16 cellular contexts compared by ENCODE assay signal in the genomic region with DNA sequence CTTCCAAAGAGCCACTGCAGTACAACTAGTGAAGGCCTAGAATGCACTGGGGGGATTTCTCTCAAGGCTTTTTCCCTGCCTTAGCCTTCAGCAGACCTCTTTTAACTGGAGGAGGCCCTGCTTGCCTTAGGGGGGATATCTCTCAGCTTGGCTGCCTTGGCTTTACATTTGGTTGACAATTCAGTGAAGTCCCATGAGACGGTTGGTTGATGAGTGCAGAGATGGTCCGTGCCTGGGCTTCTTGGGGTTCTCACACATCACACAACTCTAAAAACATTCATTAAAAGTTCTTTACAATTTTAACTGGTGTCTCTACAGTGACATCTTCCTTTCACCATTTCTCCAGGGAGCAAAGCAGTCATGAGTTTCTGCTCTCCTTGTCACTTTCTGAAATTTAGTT.
DNase-seq lines count a peak whose midpoint lies in the region; ATAC-seq and TF ChIP-seq lines count a peak whose summit lies in the region.
"Had no signal": no experiment of that assay in that cellular context is flagged by ENCODE, and none has a peak within 500 bp of the region (broad histone marks: within the 10 kb centered on the region; RNA-seq: fewer than 3 reads in every experiment).

No MANE protein-coding gene starts in this region.

- no peaks in the 10 kb centered on the region for H3K27me3 Mint-ChIP-seq in mesothelial cell of epicardium (ENCODE audit: low read depth)

- TF ChIP-seq CTCF in heart left ventricle (IDR thresholded peaks at IDR 0.05) (no peak), mesothelial cell of epicardium (IDR thresholded peaks at IDR 0.05; ENCODE audit: unreplicated experiment) (no peak)

- no peak for TF ChIP-seq POLR2A in heart left ventricle (IDR thresholded peaks at IDR 0.05)

- H3K4me3 ChIP-seq in heart left ventricle = no peak overlapping the region
- H3K4me3 ChIP-seq: HAP-1 had no signal

- H3K9me3 Mint-ChIP-seq in mesothelial cell of epicardium = peaks cover 13% of the 10 kb centered on the region

- ATAC-seq in Right ventricle myocardium inferior = peak; percentile 10
- no peak for ATAC-seq in heart left ventricle
- peak; percentile 41 for ATAC-seq in SK-N-SH treated with all-trans-retinoic acid at 6 μM for 48 hours
- no peak for ATAC-seq in HG03432 (IDR thresholded peaks at IDR 0.05; ENCODE audit: unreplicated experiment)
- no peak for ATAC-seq in GM18858 (IDR thresholded peaks at IDR 0.05; ENCODE audit: unreplicated experiment)
- no peak for ATAC-seq in HG03025 (IDR thresholded peaks at IDR 0.05; ENCODE audit: low FRiP score, unreplicated experiment)

- H3K27ac ChIP-seq in heart left ventricle = no peak overlapping the region
- H3K27ac ChIP-seq: C4-2B had no signal

- intact Hi-C loops in Right ventricle myocardium inferior (cut with DNase I) (no loop called here), heart left ventricle (cut with DNase I) (no loop called here)

- no peaks in the 10 kb centered on the region for H3K36me3 Mint-ChIP-seq in mesothelial cell of epicardium

- H3K9me3 ChIP-seq in heart left ventricle = no peaks in the 10 kb centered on the region
- H3K9me3 ChIP-seq: HAP-1 had no signal

- peaks cover 20% of the 10 kb centered on the region for H3K4me1 Mint-ChIP-seq in mesothelial cell of epicardium

- H3K27me3 ChIP-seq in heart left ventricle = no peaks in the 10 kb centered on the region

- DNase-seq in Right ventricle myocardium inferior (ENCODE audit: missing footprints) (no peak), heart left ventricle (no peak), mesothelial cell of epicardium (ENCODE audit: low spot score in 2 of 2, unreplicated experiment in 2 of 2) (no peak), A172 (ENCODE audit: low spot score) (no peak)
- DNase-seq: 8988T, NCI-H1105 treated with DMSO at 0.1 percent for 48 hours, NCI-H1694, NCI-H510A, RPMI8226, SIG-M5 had no signal

- H3K27ac Mint-ChIP-seq in mesothelial cell of epicardium = peak overlapping the region; percentile 71

- no peaks in the 10 kb centered on the region for H3K36me3 ChIP-seq in heart left ventricle
- H3K36me3 ChIP-seq: HAP-1 had no signal

- WGBS in heart left ventricle, 4 donors = 83 to 96% (median 86%) methylated on average over 2 of the region's 2 CpGs

- H3K4me1 ChIP-seq in heart left ventricle = no peaks in the 10 kb centered on the region
- H3K4me1 ChIP-seq: HAP-1 had no signal

- H3K4me3 Mint-ChIP-seq in mesothelial cell of epicardium = no peak overlapping the region

TF ChIP-seq in SK-N-SH treated with all-trans-retinoic acid at 6 μM for 48 hours, 23 proteins besides CTCF, POLR2A, EP300 and RAD21:
- no peak for TF ChIP-seq ZNF70 (CRISPR knock-in tag; IDR thresholded peaks at IDR 0.05)

Comparison
In these comparisons a context has a peak if more than half of its experiments do, and no peak if none do; other contexts are left out.
1. ATAC-seq: peak in Right ventricle myocardium inferior (single experiment) and SK-N-SH treated with all-trans-retinoic acid at 6 μM for 48 hours (single experiment); none in heart left ventricle (0 of 4), HG03432 (single experiment), GM18858 (single experiment) and HG03025 (single experiment).